Comparison of ENCODE assay signal across 9 cellular contexts in the genomic region with DNA sequence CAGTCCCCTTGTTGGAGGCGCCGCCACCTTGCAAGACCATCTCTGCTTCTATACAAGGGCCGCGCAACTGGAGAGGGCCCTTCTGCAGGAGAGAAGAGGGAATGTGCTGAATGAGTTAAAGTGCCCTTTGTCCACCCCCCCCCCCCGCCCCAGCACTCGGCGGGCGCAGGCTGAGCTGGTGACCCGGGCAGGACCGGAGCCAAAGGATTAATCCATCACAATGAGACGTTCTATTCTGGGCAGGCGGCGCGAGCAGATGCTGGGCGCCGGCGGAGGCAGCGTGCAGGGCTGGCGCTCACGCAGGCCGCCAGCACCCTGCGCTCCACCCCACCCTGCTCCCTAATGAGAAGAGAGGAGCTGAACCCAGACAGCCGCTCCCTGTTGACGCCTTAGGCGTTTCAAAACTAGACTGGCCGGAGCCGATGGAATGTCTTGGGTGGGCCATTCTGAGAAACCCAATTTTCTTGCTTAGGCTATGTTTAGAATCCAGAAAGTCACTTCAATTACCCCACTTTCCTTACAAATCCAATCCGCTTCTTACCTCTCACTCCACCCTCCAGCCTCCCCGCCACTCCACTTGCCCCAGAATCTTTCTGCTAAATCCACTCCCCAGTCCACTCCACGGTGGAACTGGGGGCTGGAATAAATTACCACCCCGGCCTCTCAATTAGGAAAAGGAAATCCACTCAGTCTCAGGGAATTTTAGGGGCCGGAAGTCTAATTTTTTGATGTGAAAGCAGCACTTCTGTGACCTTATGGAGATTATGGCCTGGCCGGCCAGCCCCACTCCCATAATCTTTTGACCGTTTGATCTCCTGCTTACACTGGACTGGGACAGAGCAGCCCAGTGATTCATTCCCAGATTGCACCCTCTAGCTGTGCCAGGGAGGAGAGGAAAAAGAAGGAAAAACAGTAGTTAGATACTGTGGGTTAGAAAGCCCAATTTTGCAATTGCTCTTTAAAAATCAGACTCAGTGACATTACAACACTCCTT. TPM values are rescaled to one million over a fixed set of nuclear protein-coding genes. Genes with fewer than 3 reads are reported as not detected.
DNase-seq lines count a peak whose midpoint lies in the region; ATAC-seq lines count a peak whose summit lies in the region.
"Had no signal": no experiment of that assay in that cellular context is flagged by ENCODE, and none has a peak within 500 bp of the region (broad histone marks: within the 10 kb centered on the region; RNA-seq: fewer than 3 reads in every experiment).

No MANE protein-coding gene starts in this region.

- H3K4me3 Mint-ChIP-seq in activated CD4-positive, alpha-beta T cell treated with anti-CD3 and anti-CD28 coated beads for 36 hours = no peak overlapping the region

- no peaks in the 10 kb centered on the region for H3K36me3 Mint-ChIP-seq in activated CD4-positive, alpha-beta T cell treated with anti-CD3 and anti-CD28 coated beads for 36 hours (ENCODE audit: low read depth)

- no peak overlapping the region for H3K27ac Mint-ChIP-seq in activated CD4-positive, alpha-beta T cell treated with anti-CD3 and anti-CD28 coated beads for 36 hours

- no peaks in the 10 kb centered on the region for H3K4me1 Mint-ChIP-seq in activated CD4-positive, alpha-beta T cell treated with anti-CD3 and anti-CD28 coated beads for 36 hours

- no peaks in the 10 kb centered on the region for H3K9me3 Mint-ChIP-seq in activated CD4-positive, alpha-beta T cell treated with anti-CD3 and anti-CD28 coated beads for 36 hours (ENCODE audit: low read depth)

- peak overlapping the region; percentile 66 for H3K27ac ChIP-seq in right cardiac atrium (ENCODE audit: low read length)
- H3K27ac ChIP-seq: BLaER1 treated with 17β-estradiol and CSF1 and Interleukin-3, amounts not matched to agents 10 nM and 100 nM had no signal

- intact Hi-C loops in activated CD4-positive, alpha-beta T cell treated with anti-CD3 and anti-CD28 coated beads for 36 hours (cut with DNase I, micrococcal nuclease) = no loop called here
- intact Hi-C loops in right cardiac atrium (cut with DNase I) = loop anchor here in 1 of 4 donors (5.0 kb wide), 1 partner anchor 70 kb away; no protein-coding TSS in a partner anchor
- intact Hi-C loops in sciatic nerve (cut with DNase I) = no loop called here

- CTCF ChIA-PET in activated CD4-positive, alpha-beta T cell treated with anti-CD3 and anti-CD28 coated beads for 36 hours (lab: Charles Lee) = no interaction called here

- no peaks in the 10 kb centered on the region for H3K9me3 ChIP-seq in right cardiac atrium (ENCODE audit: control insufficient read depth, low read length)
- H3K9me3 ChIP-seq: BLaER1 treated with 17β-estradiol and CSF1 and Interleukin-3, amounts not matched to agents 10 nM and 100 nM had no signal

- H3K27me3 Mint-ChIP-seq in activated CD4-positive, alpha-beta T cell treated with anti-CD3 and anti-CD28 coated beads for 36 hours = peaks cover 40% of the 10 kb centered on the region

- peak; percentile 5 for DNase-seq in activated CD4-positive, alpha-beta T cell treated with anti-CD3 and anti-CD28 coated beads for 36 hours
- no peak for DNase-seq in activated CD4-positive, alpha-beta T cell treated with anti-CD3 and anti-CD28 coated beads, Interleukin-2, amount 50 U/mL, for 48 hours
- DNase-seq in amniotic epithelial cell (ENCODE audit: low read depth) (peak; percentile 38), right cardiac atrium (peak; percentile 79 to 90 (median 89)), sciatic nerve (ENCODE audit: low spot score) (peak; percentile 71)

- H3K4me1 ChIP-seq in right cardiac atrium (ENCODE audit: control insufficient read depth, insufficient read depth, low read length) = peaks cover 10% of the 10 kb centered on the region
- H3K4me1 ChIP-seq: BLaER1 treated with 17β-estradiol and CSF1 and Interleukin-3, amounts not matched to agents 10 nM and 100 nM had no signal

- ATAC-seq in activated CD4-positive, alpha-beta T cell treated with anti-CD3 and anti-CD28 coated beads for 36 hours = no peak
- ATAC-seq in right cardiac atrium (peak; percentile 94 to 95), sciatic nerve (peak; percentile 96), HG03378 (IDR thresholded peaks at IDR 0.05; ENCODE audit: unreplicated experiment) (no peak), GM21515 (IDR thresholded peaks at IDR 0.05; ENCODE audit: unreplicated experiment) (no peak), GM18867 (IDR thresholded peaks at IDR 0.05; ENCODE audit: unreplicated experiment) (no peak)

- POLR2A ChIA-PET in activated CD4-positive, alpha-beta T cell treated with anti-CD3 and anti-CD28 coated beads for 36 hours (lab: Charles Lee) = no interaction called here

- peak overlapping the region; percentile 24 for H3K4me3 ChIP-seq in right cardiac atrium (ENCODE audit: low read length)
- H3K4me3 ChIP-seq: BLaER1 treated with 17β-estradiol and CSF1 and Interleukin-3, amounts not matched to agents 10 nM and 100 nM had no signal

- 3% methylated on average over 34 of the region's 34 CpGs for WGBS in right cardiac atrium

- no peaks in the 10 kb centered on the region for H3K27me3 ChIP-seq in right cardiac atrium (ENCODE audit: control insufficient read depth, insufficient read depth)
- H3K27me3 ChIP-seq: BLaER1 treated with 17β-estradiol and CSF1 and Interleukin-3, amounts not matched to agents 10 nM and 100 nM had no signal

RNA-seq across cellular contexts. Expression of gene GJD2, which starts 32.7 kb away (rescaled TPM):
- not detected for total RNA-seq in activated CD4-positive, alpha-beta T cell treated with anti-CD3 and anti-CD28 coated beads for 36 hours
- total RNA-seq in right cardiac atrium = 10 to 100 TPM in 2 of 4 donors, 1 to 10 TPM in 2; 2.0 to 34.1 (median 14.0) TPM
- 7.4 TPM for polyA plus RNA-seq in right cardiac atrium
- total RNA-seq in sciatic nerve = not detected

Comparison
In these comparisons a context has a peak if more than half of its experiments do, and no peak if none do; other contexts are left out.
1. DNase-seq: peak in activated CD4-positive, alpha-beta T cell treated with anti-CD3 and anti-CD28 coated beads for 36 hours (single experiment), amniotic epithelial cell (single experiment), right cardiac atrium (3 of 3) and sciatic nerve (single experiment); none in activated CD4-positive, alpha-beta T cell treated with anti-CD3 and anti-CD28 coated beads, Interleukin-2, amount 50 U/mL, for 48 hours (0 of 2).
2. ATAC-seq: peak in right cardiac atrium (2 of 2) and sciatic nerve (single experiment); none in activated CD4-positive, alpha-beta T cell treated with anti-CD3 and anti-CD28 coated beads for 36 hours (single experiment), HG03378 (single experiment), GM21515 (single experiment) and GM18867 (single experiment).